In genomic region chr15:48096355-48096786, GRCh38 we compare ENCODE assay signal across 18 cellular contexts. TPM values are rescaled to one million over a fixed set of nuclear protein-coding genes. Genes with fewer than 3 reads are reported as not detected.
DNase-seq lines count a peak whose midpoint lies in the region; ATAC-seq and TF ChIP-seq lines count a peak whose summit lies in the region.
"Had no signal": no experiment of that assay in that cellular context is flagged by ENCODE, and none has a peak within 500 bp of the region (broad histone marks: within the 10 kb centered on the region; RNA-seq: fewer than 3 reads in every experiment).

No MANE protein-coding gene starts in this region.

- H3K9ac ChIP-seq in mammary epithelial cell (ENCODE audit: insufficient read depth, low read length): no peak overlapping the region

- no peaks in the 10 kb centered on the region for H3K36me3 Mint-ChIP-seq in T-cell
- H3K36me3 Mint-ChIP-seq: naive B cell had no signal

- H3K4me2 ChIP-seq in mammary epithelial cell (ENCODE audit: insufficient read depth, low read depth, low read length): no peak overlapping the region

- no peaks in the 10 kb centered on the region for H3K27me3 ChIP-seq in mammary epithelial cell (ENCODE audit: insufficient read depth, low read length)
- H3K27me3 ChIP-seq: right atrium auricular region had no signal

- dilution Hi-C loops in mammary epithelial cell (cut with HindIII; ENCODE audit: low sequenced_read_pairs): no loop called here

- H3K9me3 Mint-ChIP-seq in T-cell: no peaks in the 10 kb centered on the region

- ATAC-seq in GM18867 (IDR thresholded peaks at IDR 0.05; ENCODE audit: unreplicated experiment) (peak; percentile 97), GM21576 (IDR thresholded peaks at IDR 0.05; ENCODE audit: unreplicated experiment) (peak; percentile 74), HG03097 (IDR thresholded peaks at IDR 0.05; ENCODE audit: low FRiP score, unreplicated experiment) (peak; percentile 90), T-cell (replicated peaks in 1 of 4) (no peak), left colon (no peak), GM19452 (IDR thresholded peaks at IDR 0.05; ENCODE audit: unreplicated experiment) (no peak)
- ATAC-seq: stimulated activated naive CD8-positive, alpha-beta T cell treated with anti-CD3 and anti-CD28 coated beads, Interleukin-15, Interleukin-2, amounts not matched to agents 100 U/mL and 50 U/mL, for 24 hours had no signal

- TF ChIP-seq CTCF in mammary epithelial cell (conservative IDR thresholded peaks at IDR 0.05 in 1 of 2, IDR thresholded peaks at IDR 0.05 in 1 of 2; ENCODE audit: extremely low read depth in 1 of 2, insufficient read depth in 1 of 2, low read depth in 1 of 2, low read length in 2 of 2): no peak

- H3K36me3 ChIP-seq in mammary epithelial cell (ENCODE audit: insufficient read depth, low read length): no peaks in the 10 kb centered on the region
- H3K36me3 ChIP-seq: right atrium auricular region had no signal

- POLR2A ChIA-PET in T-cell (lab: Charles Lee): no interaction called here

- in situ Hi-C loops in mammary epithelial cell (cut with MboI; ENCODE audit: low sequenced_read_pairs in 2 of 2): no loop called here

- H3K27ac Mint-ChIP-seq in T-cell: no peak overlapping the region
- H3K27ac Mint-ChIP-seq: naive B cell had no signal

- H3K27me3 Mint-ChIP-seq in T-cell: peaks cover 2 to 23% of the 10 kb centered on the region in 2 donors

- peak; percentile 70 for DNase-seq in mammary epithelial cell
- DNase-seq in NCI-H2107 treated with DMSO at 0.1 percent for 48 hours (lab: John Stamatoyannopoulos, UW; ENCODE audit: unreplicated experiment): no peak
- DNase-seq in T-cell: no peak
- no peak for DNase-seq in left colon
- DNase-seq: activated CD4-positive, alpha-beta T cell treated with anti-CD3 and anti-CD28 coated beads for 1 hour; GOT3; naive B cell; NCI-H446; stimulated activated CD4-positive, alpha-beta T cell treated with anti-CD3 and anti-CD28 coated beads, Interleukin-4, amount 100 ng/mL, for 4 hours; stimulated activated naive CD8-positive, alpha-beta T cell treated with anti-CD3 and anti-CD28 coated beads, Interleukin-15, Interleukin-2, amounts not matched to agents 100 U/mL and 50 U/mL, for 24 hours; T-helper 1 cell had no signal

- no peaks in the 10 kb centered on the region for H3K4me1 Mint-ChIP-seq in T-cell
- H3K4me1 Mint-ChIP-seq: naive B cell had no signal

- no peak overlapping the region for H2AFZ ChIP-seq in mammary epithelial cell (ENCODE audit: low read depth, low read length)

- WGBS in mammary epithelial cell (ENCODE audit: low coverage, missing lambda C conversion rate): 48% methylated on average over 4 of the region's 4 CpGs

- H3K79me2 ChIP-seq in mammary epithelial cell (ENCODE audit: insufficient read depth, low read length): no peaks in the 10 kb centered on the region

- no TSS peak for BruUV-seq in mammary epithelial cell (replicated peaks; lab: Mats Ljungman, UMichigan)

- H3K4me3 Mint-ChIP-seq in T-cell: no peak overlapping the region
- H3K4me3 Mint-ChIP-seq: naive B cell had no signal

- H4K20me1 ChIP-seq in mammary epithelial cell (ENCODE audit: insufficient read depth, low read length): no peaks in the 10 kb centered on the region

- no peaks in the 10 kb centered on the region for H3K9me3 ChIP-seq in mammary epithelial cell (replicated peaks; ENCODE audit: insufficient read depth, low read length)
- H3K9me3 ChIP-seq: right atrium auricular region had no signal

- peaks cover 7% of the 10 kb centered on the region for H3K4me1 ChIP-seq in mammary epithelial cell (ENCODE audit: insufficient read depth, low read length)
- H3K4me1 ChIP-seq: right atrium auricular region had no signal

- intact Hi-C loops in mammary epithelial cell (cut with micrococcal nuclease): loop anchor here (10.0 kb wide), 1 partner anchor 518 kb away; no protein-coding TSS in a partner anchor
- intact Hi-C loops in left colon (cut with DNase I, micrococcal nuclease): no loop called here

- CTCF ChIA-PET in mammary epithelial cell (lab: Charles Lee; ENCODE audit: low non-redundant PET): interaction anchor here (0.6 to 0.7 kb wide), 2 partner anchors 339 to 475 kb away, joined by 4 to 5 read pairs; no protein-coding TSS in a partner anchor
- CTCF ChIA-PET in T-cell (lab: Charles Lee): no interaction called here

- no peak overlapping the region for H3K4me3 ChIP-seq in mammary epithelial cell (replicated peaks in 1 of 3; ENCODE audit: insufficient read depth in 1 of 3, low read depth in 2 of 3, low read length in 3 of 3)
- H3K4me3 ChIP-seq: right atrium auricular region had no signal

- no peak overlapping the region for H3K27ac ChIP-seq in mammary epithelial cell (ENCODE audit: insufficient read depth, low read depth, low read length)
- H3K27ac ChIP-seq: right atrium auricular region had no signal

RNA-seq across cellular contexts. Expression of gene SLC24A5, which starts 24.4 kb away (rescaled TPM):
- not detected for total RNA-seq in mammary epithelial cell
- not detected for polyA plus RNA-seq in mammary epithelial cell
- not detected for polyA minus RNA-seq in mammary epithelial cell
- not detected for total RNA-seq in T-cell
- total RNA-seq in left colon: not detected
- total RNA-seq: HT-29, PC-3, right atrium auricular region had no signal

Comparison
In these comparisons a context has a peak if more than half of its experiments do, and no peak if none do; other contexts are left out.
1. ATAC-seq: peak in GM18867 (single experiment), GM21576 (single experiment) and HG03097 (single experiment); none in T-cell (0 of 4), left colon (single experiment) and GM19452 (single experiment).